ENCODE assay signal across 17 cellular contexts in genomic region chr1:151756291-151756690, GRCh38. TPM values are rescaled to one million over a fixed set of nuclear protein-coding genes. Genes with fewer than 3 reads are reported as not detected.
A peak's percentile ranks its signal among the peaks of the same experiment; 100 is the strongest.
DNase-seq lines count a peak whose midpoint lies in the region; TF ChIP-seq lines count a peak whose summit lies in the region.
"Had no signal": no experiment of that assay in that cellular context is flagged by ENCODE, and none has a peak within 500 bp of the region (broad histone marks: within the 10 kb centered on the region; RNA-seq: fewer than 3 reads in every experiment).

No MANE protein-coding gene starts in this region.

- peaks cover 4% of the 10 kb centered on the region for H3K36me3 Mint-ChIP-seq in activated naive CD8-positive, alpha-beta T cell
- H3K36me3 Mint-ChIP-seq in activated naive CD8-positive, alpha-beta T cell treated with anti-CD3 and anti-CD28 coated beads for 36 hours: peaks cover 9% of the 10 kb centered on the region
- H3K36me3 Mint-ChIP-seq in activated CD4-positive, alpha-beta memory T cell treated with anti-CD3 and anti-CD28 coated beads for 36 hours: peaks cover 18% of the 10 kb centered on the region

- POLR2A ChIA-PET in activated CD4-positive, alpha-beta memory T cell treated with anti-CD3 and anti-CD28 coated beads for 36 hours (lab: Charles Lee): no interaction called here

- no peak overlapping the region for H3K27ac ChIP-seq in colonic mucosa
- H3K27ac ChIP-seq: vagina had no signal

- H3K9ac ChIP-seq in colonic mucosa (ENCODE audit: low read depth in 2 of 2, low read length in 2 of 2): no peak overlapping the region

- H3K4me3 Mint-ChIP-seq in activated naive CD8-positive, alpha-beta T cell: no peak overlapping the region
- H3K4me3 Mint-ChIP-seq in activated naive CD8-positive, alpha-beta T cell treated with anti-CD3 and anti-CD28 coated beads for 36 hours: no peak overlapping the region
- H3K4me3 Mint-ChIP-seq in activated CD4-positive, alpha-beta memory T cell treated with anti-CD3 and anti-CD28 coated beads for 36 hours: no peak overlapping the region
- H3K4me3 Mint-ChIP-seq: naive thymus-derived CD8-positive, alpha-beta T cell; stimulated activated memory B cell treated with anti-CD40 and anti-IgM and Interleukin-4, amounts not matched to agents 10 μg/mL and 1 μg/mL and 100 μg/mL, for 72 hours had no signal

- peaks cover 4% of the 10 kb centered on the region for H3K4me1 Mint-ChIP-seq in activated naive CD8-positive, alpha-beta T cell (ENCODE audit: low read depth)
- peaks cover 15% of the 10 kb centered on the region for H3K4me1 Mint-ChIP-seq in activated naive CD8-positive, alpha-beta T cell treated with anti-CD3 and anti-CD28 coated beads for 36 hours
- H3K4me1 Mint-ChIP-seq in activated CD4-positive, alpha-beta memory T cell treated with anti-CD3 and anti-CD28 coated beads for 36 hours (ENCODE audit: low read depth): peaks cover 11% of the 10 kb centered on the region
- H3K4me1 Mint-ChIP-seq: stimulated activated memory B cell treated with anti-CD40 and anti-IgM and Interleukin-4, amounts not matched to agents 10 μg/mL and 1 μg/mL and 100 μg/mL, for 72 hours had no signal

- DNase-seq in activated naive CD8-positive, alpha-beta T cell treated with anti-CD3 and anti-CD28 coated beads for 36 hours: no peak
- peak; percentile 11 for DNase-seq in activated CD4-positive, alpha-beta memory T cell treated with anti-CD3 and anti-CD28 coated beads for 36 hours
- peak; percentile 36 for DNase-seq in fibroblast of the aortic adventitia (ENCODE audit: low read depth)
- no peak for DNase-seq in superior temporal gyrus (ENCODE audit: extremely low spot score)
- no peak for DNase-seq in NCI-H2029 (lab: John Stamatoyannopoulos, UW)
- DNase-seq in colonic mucosa: no peak
- DNase-seq in Kasumi-1 (lab: John Stamatoyannopoulos, UW): no peak
- DNase-seq: BE2C; MG63; naive thymus-derived CD8-positive, alpha-beta T cell; NCI-H2171 treated with DMSO at 0.1 percent for 48 hours had no signal

- H3K9me3 Mint-ChIP-seq in activated naive CD8-positive, alpha-beta T cell (ENCODE audit: low read depth): no peaks in the 10 kb centered on the region
- no peaks in the 10 kb centered on the region for H3K9me3 Mint-ChIP-seq in activated naive CD8-positive, alpha-beta T cell treated with anti-CD3 and anti-CD28 coated beads for 36 hours
- no peaks in the 10 kb centered on the region for H3K9me3 Mint-ChIP-seq in activated CD4-positive, alpha-beta memory T cell treated with anti-CD3 and anti-CD28 coated beads for 36 hours
- H3K9me3 Mint-ChIP-seq: naive thymus-derived CD8-positive, alpha-beta T cell; stimulated activated memory B cell treated with anti-CD40 and anti-IgM and Interleukin-4, amounts not matched to agents 10 μg/mL and 1 μg/mL and 100 μg/mL, for 72 hours had no signal

- peak overlapping the region; percentile 58 for H3K27ac Mint-ChIP-seq in activated naive CD8-positive, alpha-beta T cell
- no peak overlapping the region for H3K27ac Mint-ChIP-seq in activated naive CD8-positive, alpha-beta T cell treated with anti-CD3 and anti-CD28 coated beads for 36 hours
- no peak overlapping the region for H3K27ac Mint-ChIP-seq in activated CD4-positive, alpha-beta memory T cell treated with anti-CD3 and anti-CD28 coated beads for 36 hours
- H3K27ac Mint-ChIP-seq: stimulated activated memory B cell treated with anti-CD40 and anti-IgM and Interleukin-4, amounts not matched to agents 10 μg/mL and 1 μg/mL and 100 μg/mL, for 72 hours had no signal

- TF ChIP-seq CTCF in fibroblast of the aortic adventitia (IDR thresholded peaks at IDR 0.05; ENCODE audit: insufficient read depth, low read length) (no peak), colonic mucosa (IDR thresholded peaks at IDR 0.05) (no peak)

- CTCF ChIA-PET in activated CD4-positive, alpha-beta memory T cell treated with anti-CD3 and anti-CD28 coated beads for 36 hours (lab: Charles Lee): no interaction called here

- H3K36me3 ChIP-seq in colonic mucosa: peaks cover 4% of the 10 kb centered on the region

- H3K27me3 Mint-ChIP-seq in activated naive CD8-positive, alpha-beta T cell: peaks cover 3% of the 10 kb centered on the region
- no peaks in the 10 kb centered on the region for H3K27me3 Mint-ChIP-seq in activated naive CD8-positive, alpha-beta T cell treated with anti-CD3 and anti-CD28 coated beads for 36 hours
- peaks cover 3% of the 10 kb centered on the region for H3K27me3 Mint-ChIP-seq in activated CD4-positive, alpha-beta memory T cell treated with anti-CD3 and anti-CD28 coated beads for 36 hours

- H3K27me3 ChIP-seq in colonic mucosa: no peaks in the 10 kb centered on the region
- H3K27me3 ChIP-seq: MG63, vagina had no signal

- intact Hi-C loops in activated CD4-positive, alpha-beta memory T cell treated with anti-CD3 and anti-CD28 coated beads for 36 hours (cut with micrococcal nuclease): no loop called here
- intact Hi-C loops in colonic mucosa (cut with DNase I): no loop called here

- H3K9me3 ChIP-seq in colonic mucosa: no peaks in the 10 kb centered on the region
- H3K9me3 ChIP-seq: BE2C, MG63, vagina had no signal

- H3K4me3 ChIP-seq in fibroblast of the aortic adventitia (ENCODE audit: low read depth, low read length) (no peak overlapping the region), colonic mucosa (no peak overlapping the region)
- H3K4me3 ChIP-seq: MG63, vagina had no signal

- no peaks in the 10 kb centered on the region for H3K4me1 ChIP-seq in colonic mucosa
- H3K4me1 ChIP-seq: BE2C, vagina had no signal

RNA-seq across cellular contexts. Expression of gene MRPL9, which starts 7.0 kb away (rescaled TPM):
- total RNA-seq in activated naive CD8-positive, alpha-beta T cell treated with anti-CD3 and anti-CD28 coated beads for 36 hours: 100 to 1,000 TPM; 157 to 172 TPM
- 100 to 1,000 TPM; 135 to 154 TPM for total RNA-seq in activated CD4-positive, alpha-beta memory T cell treated with anti-CD3 and anti-CD28 coated beads for 36 hours
- total RNA-seq in fibroblast of the aortic adventitia (ENCODE audit: low replicate concordance) (57.6 and 120 TPM in 2 replicates), colonic mucosa (100 to 1,000 TPM in 1 of 2 donors, 10 to 100 TPM in 1; 49.4 to 104 TPM)

RNA-seq across cellular contexts. Expression of gene TDRKH, which starts 34.0 kb away (rescaled TPM):
- 1 to 10 TPM; 9.0 to 9.1 TPM for total RNA-seq in activated naive CD8-positive, alpha-beta T cell treated with anti-CD3 and anti-CD28 coated beads for 36 hours
- 10 to 100 TPM; 30.6 to 32.4 TPM for total RNA-seq in activated CD4-positive, alpha-beta memory T cell treated with anti-CD3 and anti-CD28 coated beads for 36 hours
- total RNA-seq in fibroblast of the aortic adventitia (ENCODE audit: low replicate concordance): 1.6 and 2.1 TPM in 2 replicates
- 1 to 10 TPM; 6.8 to 9.1 TPM for total RNA-seq in colonic mucosa

RNA-seq across cellular contexts. Expression of gene RIIAD1, which starts 35.0 kb away (rescaled TPM):
- total RNA-seq in activated naive CD8-positive, alpha-beta T cell treated with anti-CD3 and anti-CD28 coated beads for 36 hours: not detected
- not detected for total RNA-seq in activated CD4-positive, alpha-beta memory T cell treated with anti-CD3 and anti-CD28 coated beads for 36 hours
- total RNA-seq in fibroblast of the aortic adventitia (ENCODE audit: low replicate concordance) (5.8 TPM in 1 of 2 replicates, not detected in the other), colonic mucosa (under 1 TPM in 1 of 2 donors, not detected in 1; 0.91 TPM)
- total RNA-seq: dermis microvascular lymphatic vessel endothelial cell; H1; left lobe of liver; naive thymus-derived CD8-positive, alpha-beta T cell; vagina had no signal

RNA-seq across cellular contexts. Expression of gene CELF3, which starts 39.7 kb away (rescaled TPM):
- not detected for total RNA-seq in activated naive CD8-positive, alpha-beta T cell treated with anti-CD3 and anti-CD28 coated beads for 36 hours
- not detected for total RNA-seq in activated CD4-positive, alpha-beta memory T cell treated with anti-CD3 and anti-CD28 coated beads for 36 hours
- total RNA-seq in fibroblast of the aortic adventitia (ENCODE audit: low replicate concordance): not detected in 2 replicates
- total RNA-seq in colonic mucosa: 1 to 10 TPM; 2.7 to 2.8 TPM
- total RNA-seq: dermis microvascular lymphatic vessel endothelial cell; left lobe of liver; naive thymus-derived CD8-positive, alpha-beta T cell had no signal

RNA-seq across cellular contexts. Expression of gene LINGO4, which starts 48.9 kb away (rescaled TPM):
- total RNA-seq in activated naive CD8-positive, alpha-beta T cell treated with anti-CD3 and anti-CD28 coated beads for 36 hours: not detected
- under 1 TPM; 0.33 to 0.39 TPM for total RNA-seq in activated CD4-positive, alpha-beta memory T cell treated with anti-CD3 and anti-CD28 coated beads for 36 hours
- total RNA-seq in fibroblast of the aortic adventitia (ENCODE audit: low replicate concordance) (not detected in 2 replicates), colonic mucosa (under 1 TPM; 0.12 to 0.13 TPM)
- total RNA-seq: dermis microvascular lymphatic vessel endothelial cell; H1; naive thymus-derived CD8-positive, alpha-beta T cell had no signal

Comparison
In these comparisons a context has a peak if more than half of its experiments do, and no peak if none do; other contexts are left out.
1. DNase-seq: peak in activated CD4-positive, alpha-beta memory T cell treated with anti-CD3 and anti-CD28 coated beads for 36 hours (single experiment) and fibroblast of the aortic adventitia (single experiment); none in activated naive CD8-positive, alpha-beta T cell treated with anti-CD3 and anti-CD28 coated beads for 36 hours (single experiment), superior temporal gyrus (single experiment), NCI-H2029 (single experiment), colonic mucosa (single experiment) and Kasumi-1 (0 of 2).